Comparison of ENCODE assay signal across 9 cellular contexts in the genomic region with DNA sequence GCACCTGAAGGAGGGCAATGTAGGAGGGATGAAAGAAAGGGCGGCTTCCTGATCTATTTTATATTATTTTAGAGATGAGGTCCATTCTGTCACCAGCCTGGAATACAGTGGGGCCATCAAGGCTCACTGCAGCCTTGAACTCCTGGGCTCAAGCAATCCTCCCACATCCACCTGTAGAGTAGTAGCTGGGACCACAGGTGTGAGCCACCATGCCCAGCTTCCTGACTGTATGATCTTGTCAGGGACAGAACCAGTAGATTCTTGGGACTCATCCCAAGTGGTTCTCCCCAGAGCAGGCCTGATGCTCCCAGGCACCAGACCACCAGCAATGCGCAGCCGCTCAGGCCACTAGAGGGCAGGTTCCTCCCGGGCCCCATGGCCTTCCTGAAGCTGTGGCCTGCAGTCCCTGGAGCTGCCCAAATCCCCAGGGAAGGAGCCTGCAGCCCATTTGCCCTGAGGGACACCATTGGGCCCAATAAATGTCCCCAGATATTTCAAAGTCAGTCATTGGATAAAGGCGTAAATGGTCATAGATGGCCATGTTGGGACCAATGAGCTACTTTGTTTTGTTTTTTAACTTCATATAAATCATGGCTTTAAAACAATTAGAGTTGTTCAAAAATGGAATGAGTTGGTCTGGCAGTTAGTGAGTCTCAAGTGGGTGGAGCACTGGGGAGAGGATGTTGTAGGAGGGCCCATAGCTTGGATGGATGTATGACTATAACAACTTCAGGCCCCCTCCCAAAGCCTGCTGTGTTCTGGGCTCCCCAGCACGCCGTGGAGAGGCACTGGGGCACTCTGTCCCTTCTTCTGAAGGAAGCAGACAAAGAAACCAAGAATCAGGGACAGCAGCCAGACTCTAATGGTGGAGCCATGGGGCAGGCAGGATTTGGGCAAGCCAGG. TPM values are rescaled to one million over a fixed set of nuclear protein-coding genes. Genes with fewer than 3 reads are reported as not detected.
DNase-seq lines count a peak whose midpoint lies in the region; ATAC-seq and TF ChIP-seq lines count a peak whose summit lies in the region.
"Had no signal": no experiment of that assay in that cellular context is flagged by ENCODE, and none has a peak within 500 bp of the region (broad histone marks: within the 10 kb centered on the region; RNA-seq: fewer than 3 reads in every experiment).

No MANE protein-coding gene starts in this region.

- H3K27me3 ChIP-seq in NT2/D1 (ENCODE audit: insufficient read depth, insufficient read length) (no peaks in the 10 kb centered on the region), right cardiac atrium (ENCODE audit: control insufficient read depth, insufficient read depth) (no peaks in the 10 kb centered on the region)

- H3K9ac ChIP-seq in NT2/D1 (ENCODE audit: insufficient read length, low read depth) = no peak overlapping the region

- DNase-seq in H4 (ENCODE audit: low spot score) = peak; percentile 64
- peak; percentile 68 for DNase-seq in NT2/D1 (ENCODE audit: low read depth, low spot score)
- peak; percentile 54 for DNase-seq in amniotic epithelial cell (ENCODE audit: low read depth)
- DNase-seq in right cardiac atrium = peak; percentile 61 to 81 (median 78)
- peak; percentile 18 for DNase-seq in stimulated activated CD4-positive, alpha-beta T cell treated with anti-CD3 and anti-CD28 coated beads, Interleukin-15, amount 100 ng/mL, for 48 hours (ENCODE audit: low read depth in 2 of 2)
- no peak for DNase-seq in DMS79 (lab: John Stamatoyannopoulos, UW)

- H3K27ac ChIP-seq in C4-2B (no peak overlapping the region), right cardiac atrium (ENCODE audit: low read length) (no peak overlapping the region)

- no peaks in the 10 kb centered on the region for H3K9me3 ChIP-seq in NT2/D1 (ENCODE audit: insufficient read depth, low read length)
- no peaks in the 10 kb centered on the region for H3K9me3 ChIP-seq in right cardiac atrium (ENCODE audit: control insufficient read depth, low read length)

- H3K4me3 ChIP-seq in NT2/D1 (ENCODE audit: insufficient read length, low read depth) = no peak overlapping the region
- no peak overlapping the region for H3K4me3 ChIP-seq in right cardiac atrium (ENCODE audit: low read length)

- peak; percentile 83 for TF ChIP-seq CTCF in C4-2B (conservative IDR thresholded peaks at IDR 0.05)

- peaks cover 24% of the 10 kb centered on the region for H3K4me1 ChIP-seq in NT2/D1 (ENCODE audit: insufficient read depth, insufficient read length)
- H3K4me1 ChIP-seq in right cardiac atrium (ENCODE audit: control insufficient read depth, insufficient read depth, low read length) = peaks cover 2% of the 10 kb centered on the region

- intact Hi-C loops in right cardiac atrium (cut with DNase I) = loop anchor here (5.0 kb wide), 1 partner anchor 104 kb away; no protein-coding TSS in a partner anchor

- ATAC-seq in right cardiac atrium = peak; percentile 41 to 64
- ATAC-seq in HG03139 (IDR thresholded peaks at IDR 0.05; ENCODE audit: unreplicated experiment) = no peak
- ATAC-seq: naive thymus-derived CD4-positive, alpha-beta T cell had no signal

- 55% methylated on average over 7 of the region's 7 CpGs for WGBS in right cardiac atrium

- peaks cover 18% of the 10 kb centered on the region for H3K36me3 ChIP-seq in NT2/D1 (ENCODE audit: insufficient read depth, insufficient read length, low read length)

RNA-seq across cellular contexts. Expression of gene GOLT1A, which starts 44.7 kb away (rescaled TPM):
- total RNA-seq in H4 (2014; rRNA removed; shearing (Covaris generic)) = not detected in 2 replicates
- total RNA-seq in right cardiac atrium = not detected
- not detected for polyA plus RNA-seq in right cardiac atrium
- total RNA-seq: naive thymus-derived CD4-positive, alpha-beta T cell had no signal
